Comparison of ENCODE assay signal across 9 cellular contexts in the genomic region with DNA sequence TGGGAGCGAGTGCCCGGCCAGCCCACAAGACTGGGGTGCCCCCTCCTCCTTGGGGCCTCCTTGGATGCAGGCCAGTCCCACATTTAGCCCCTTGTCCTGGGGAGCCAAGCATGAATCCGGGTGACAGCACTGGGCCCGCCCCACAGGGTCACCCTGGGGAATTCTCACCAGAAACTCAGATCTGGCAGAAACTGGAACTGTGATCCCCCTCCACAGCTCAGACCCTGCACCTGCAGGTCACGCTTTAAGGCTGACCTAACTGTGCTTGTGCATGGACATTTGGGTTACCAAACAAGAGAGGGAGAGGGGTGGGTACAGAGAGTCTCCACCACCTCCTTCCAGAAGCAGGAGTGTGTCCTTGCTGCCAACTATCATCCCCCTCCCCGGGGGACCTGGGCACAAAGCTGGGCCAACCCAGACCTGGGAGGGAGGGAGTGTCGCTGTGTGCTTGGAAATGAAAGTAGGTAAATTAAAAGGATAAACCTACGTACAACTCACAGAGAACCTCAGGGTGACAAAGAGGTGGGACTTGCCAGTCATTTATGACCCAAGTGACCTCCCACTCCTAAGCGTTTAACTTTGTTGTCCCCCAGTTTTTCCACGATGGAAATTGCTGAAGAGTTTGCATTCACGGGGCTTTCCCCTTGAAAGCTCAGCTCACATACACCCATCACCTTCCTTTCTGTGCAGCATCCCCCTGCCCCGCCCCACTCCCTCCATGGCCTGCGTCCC. TPM values are rescaled to one million over a fixed set of nuclear protein-coding genes. Genes with fewer than 3 reads are reported as not detected.
DNase-seq lines count a peak whose midpoint lies in the region; ATAC-seq and TF ChIP-seq lines count a peak whose summit lies in the region.
"Had no signal": no experiment of that assay in that cellular context is flagged by ENCODE, and none has a peak within 500 bp of the region (broad histone marks: within the 10 kb centered on the region; RNA-seq: fewer than 3 reads in every experiment).

No MANE protein-coding gene starts in this region.

- no peak overlapping the region for H3K4me2 ChIP-seq in smooth muscle cell

- 96% methylated on average over 12 of the region's 13 CpGs for WGBS in smooth muscle cell (ENCODE audit: low lambda C conversion rate)

- no peaks in the 10 kb centered on the region for H3K9me3 Mint-ChIP-seq in activated CD8-positive, alpha-beta memory T cell treated with anti-CD3 and anti-CD28 coated beads, Interleukin-2, amount 10 ng/mL, durations not matched to agents 7 days and 5 days (ENCODE audit: low read depth)
- H3K9me3 Mint-ChIP-seq in stimulated activated naive B cell treated with anti-CD40 and anti-IgM and Interleukin-4, amounts not matched to agents 10 μg/mL and 1 μg/mL and 100 μg/mL, for 72 hours, result no peaks in the 10 kb centered on the region

- H3K27me3 Mint-ChIP-seq in activated CD8-positive, alpha-beta memory T cell treated with anti-CD3 and anti-CD28 coated beads, Interleukin-2, amount 10 ng/mL, durations not matched to agents 7 days and 5 days, result peaks cover 4% of the 10 kb centered on the region
- no peaks in the 10 kb centered on the region for H3K27me3 Mint-ChIP-seq in stimulated activated naive B cell treated with anti-CD40 and anti-IgM and Interleukin-4, amounts not matched to agents 10 μg/mL and 1 μg/mL and 100 μg/mL, for 72 hours

- no peak overlapping the region for H3K9ac ChIP-seq in smooth muscle cell (ENCODE audit: low read depth)

- H3K36me3 Mint-ChIP-seq in activated CD8-positive, alpha-beta memory T cell treated with anti-CD3 and anti-CD28 coated beads, Interleukin-2, amount 10 ng/mL, durations not matched to agents 7 days and 5 days, result peaks cover 4% of the 10 kb centered on the region
- H3K36me3 Mint-ChIP-seq in stimulated activated naive B cell treated with anti-CD40 and anti-IgM and Interleukin-4, amounts not matched to agents 10 μg/mL and 1 μg/mL and 100 μg/mL, for 72 hours, result peaks cover 6 to 7% of the 10 kb centered on the region in 2 donors

- peaks cover 79% of the 10 kb centered on the region for H4K20me1 ChIP-seq in smooth muscle cell (ENCODE audit: low read depth)

- H3K36me3 ChIP-seq in smooth muscle cell (ENCODE audit: low read depth), result no peaks in the 10 kb centered on the region

- no peaks in the 10 kb centered on the region for H3K27me3 ChIP-seq in smooth muscle cell (ENCODE audit: low read depth)

- no peaks in the 10 kb centered on the region for H3K9me3 ChIP-seq in smooth muscle cell (replicated peaks; ENCODE audit: low read depth)

- no peak overlapping the region for H3K27ac Mint-ChIP-seq in activated CD8-positive, alpha-beta memory T cell treated with anti-CD3 and anti-CD28 coated beads, Interleukin-2, amount 10 ng/mL, durations not matched to agents 7 days and 5 days
- H3K27ac Mint-ChIP-seq in stimulated activated naive B cell treated with anti-CD40 and anti-IgM and Interleukin-4, amounts not matched to agents 10 μg/mL and 1 μg/mL and 100 μg/mL, for 72 hours, result peak overlapping the region; percentile 90

- peaks cover 24% of the 10 kb centered on the region for H3K4me1 ChIP-seq in smooth muscle cell (ENCODE audit: low read depth)

- no peak overlapping the region for H3K4me3 ChIP-seq in smooth muscle cell

- H3K79me2 ChIP-seq in smooth muscle cell (ENCODE audit: low read depth), result peaks cover 45% of the 10 kb centered on the region

- H2AFZ ChIP-seq in smooth muscle cell (ENCODE audit: low read depth), result no peak overlapping the region

- no peaks in the 10 kb centered on the region for H3F3A ChIP-seq in smooth muscle cell (ENCODE audit: low read depth)

- no peak overlapping the region for H3K4me3 Mint-ChIP-seq in activated CD8-positive, alpha-beta memory T cell treated with anti-CD3 and anti-CD28 coated beads, Interleukin-2, amount 10 ng/mL, durations not matched to agents 7 days and 5 days
- peak overlapping the region; percentile 80 to 81 for H3K4me3 Mint-ChIP-seq in stimulated activated naive B cell treated with anti-CD40 and anti-IgM and Interleukin-4, amounts not matched to agents 10 μg/mL and 1 μg/mL and 100 μg/mL, for 72 hours

- no peak overlapping the region for H3K27ac ChIP-seq in smooth muscle cell (ENCODE audit: low read depth)

- peak; percentile 38 for DNase-seq in activated CD8-positive, alpha-beta memory T cell treated with anti-CD3 and anti-CD28 coated beads, Interleukin-2, amount 10 ng/mL, durations not matched to agents 7 days and 5 days
- DNase-seq in activated CD8-positive, alpha-beta memory T cell treated with anti-CD3 and anti-CD28 coated beads, Interleukin-2, amount 50 U/mL, for 4 hours, result no peak
- DNase-seq in stimulated activated naive B cell treated with anti-CD40 and anti-IgM and Interleukin-4, amounts not matched to agents 10 μg/mL and 1 μg/mL and 100 μg/mL, for 72 hours, result peak; percentile 84
- DNase-seq in smooth muscle cell (lab: John Stamatoyannopoulos, UW; ENCODE audit: unreplicated experiment), result no peak
- DNase-seq in Right ventricle myocardium inferior (ENCODE audit: missing footprints), result no peak
- DNase-seq in Kasumi-1 (lab: John Stamatoyannopoulos, UW), result no peak

- peaks cover 47% of the 10 kb centered on the region for H3K4me1 Mint-ChIP-seq in activated CD8-positive, alpha-beta memory T cell treated with anti-CD3 and anti-CD28 coated beads, Interleukin-2, amount 10 ng/mL, durations not matched to agents 7 days and 5 days
- peaks cover 75 to 99% of the 10 kb centered on the region in 2 donors for H3K4me1 Mint-ChIP-seq in stimulated activated naive B cell treated with anti-CD40 and anti-IgM and Interleukin-4, amounts not matched to agents 10 μg/mL and 1 μg/mL and 100 μg/mL, for 72 hours

- no peak for TF ChIP-seq CTCF in smooth muscle cell (IDR thresholded peaks at IDR 0.05; ENCODE audit: borderline replicate concordance, insufficient read depth, poor library complexity, severe bottlenecking)

- intact Hi-C loops in Right ventricle myocardium inferior (cut with DNase I), result no loop called here

- CTCF ChIA-PET in activated CD8-positive, alpha-beta memory T cell treated with anti-CD3 and anti-CD28 coated beads, Interleukin-2, amount 10 ng/mL, durations not matched to agents 7 days and 5 days (lab: Charles Lee), result interaction anchor here (1.0 to 1.2 kb wide), 2 partner anchors 22 to 27 kb away, joined by 3 to 4 read pairs; no protein-coding TSS in a partner anchor

- ATAC-seq in activated CD8-positive, alpha-beta memory T cell treated with anti-CD3 and anti-CD28 coated beads, Interleukin-2, amount 10 ng/mL, durations not matched to agents 7 days and 5 days, result no peak
- ATAC-seq in GM21723 (IDR thresholded peaks at IDR 0.05; ENCODE audit: unreplicated experiment) (peak; percentile 81), HG03558 (IDR thresholded peaks at IDR 0.05; ENCODE audit: extremely low read depth, unreplicated experiment) (peak; percentile 45), Right ventricle myocardium inferior (no peak)
- ATAC-seq in stimulated activated naive B cell treated with anti-CD40 and anti-IgM and Interleukin-4, amounts not matched to agents 10 μg/mL and 1 μg/mL and 100 μg/mL, for 72 hours (replicated peaks), result peak; percentile 80 to 83

RNA-seq across cellular contexts. Expression of gene ITM2C, which starts 9.1 kb away (rescaled TPM):
- total RNA-seq in activated CD8-positive, alpha-beta memory T cell treated with anti-CD3 and anti-CD28 coated beads, Interleukin-2, amount 10 ng/mL, durations not matched to agents 7 days and 5 days, result 100 to 1,000 TPM in 1 of 2 experiments, 10 to 100 TPM in 1; 65.1 to 115 TPM
- total RNA-seq in smooth muscle cell (344 and 532 TPM in 2 replicates), Right ventricle myocardium inferior (29.6 TPM)
- polyA plus RNA-seq in smooth muscle cell, result 458 and 600 TPM in 2 replicates

RNA-seq across cellular contexts. Expression of gene GPR55, which starts 51.2 kb away (rescaled TPM):
- 10 to 100 TPM; 42.1 to 58.8 TPM for total RNA-seq in activated CD8-positive, alpha-beta memory T cell treated with anti-CD3 and anti-CD28 coated beads, Interleukin-2, amount 10 ng/mL, durations not matched to agents 7 days and 5 days
- total RNA-seq in smooth muscle cell (not detected in 2 replicates), Right ventricle myocardium inferior (not detected)
- polyA plus RNA-seq in smooth muscle cell, result not detected in 2 replicates
- total RNA-seq: fibroblast of villous mesenchyme had no signal

Comparison
In these comparisons a context has a peak if more than half of its experiments do, and no peak if none do; other contexts are left out.
1. DNase-seq: peak in activated CD8-positive, alpha-beta memory T cell treated with anti-CD3 and anti-CD28 coated beads, Interleukin-2, amount 10 ng/mL, durations not matched to agents 7 days and 5 days (single experiment) and stimulated activated naive B cell treated with anti-CD40 and anti-IgM and Interleukin-4, amounts not matched to agents 10 μg/mL and 1 μg/mL and 100 μg/mL, for 72 hours (single experiment); none in activated CD8-positive, alpha-beta memory T cell treated with anti-CD3 and anti-CD28 coated beads, Interleukin-2, amount 50 U/mL, for 4 hours (single experiment), smooth muscle cell (single experiment), Right ventricle myocardium inferior (single experiment) and Kasumi-1 (0 of 2).
2. ATAC-seq: peak in GM21723 (single experiment), HG03558 (single experiment) and stimulated activated naive B cell treated with anti-CD40 and anti-IgM and Interleukin-4, amounts not matched to agents 10 μg/mL and 1 μg/mL and 100 μg/mL, for 72 hours (2 of 2); none in activated CD8-positive, alpha-beta memory T cell treated with anti-CD3 and anti-CD28 coated beads, Interleukin-2, amount 10 ng/mL, durations not matched to agents 7 days and 5 days (single experiment) and Right ventricle myocardium inferior (single experiment).
3. RNA of gene GPR55, which starts 51.2 kb away (total RNA-seq): 42.1 to 58.8 TPM in activated CD8-positive, alpha-beta memory T cell treated with anti-CD3 and anti-CD28 coated beads, Interleukin-2, amount 10 ng/mL, durations not matched to agents 7 days and 5 days; not detected in smooth muscle cell and not detected in Right ventricle myocardium inferior (single experiment); every median in the first group is over 10 times any median in the second.